ENCODE assay signal across 8 cellular contexts in the genomic region with DNA sequence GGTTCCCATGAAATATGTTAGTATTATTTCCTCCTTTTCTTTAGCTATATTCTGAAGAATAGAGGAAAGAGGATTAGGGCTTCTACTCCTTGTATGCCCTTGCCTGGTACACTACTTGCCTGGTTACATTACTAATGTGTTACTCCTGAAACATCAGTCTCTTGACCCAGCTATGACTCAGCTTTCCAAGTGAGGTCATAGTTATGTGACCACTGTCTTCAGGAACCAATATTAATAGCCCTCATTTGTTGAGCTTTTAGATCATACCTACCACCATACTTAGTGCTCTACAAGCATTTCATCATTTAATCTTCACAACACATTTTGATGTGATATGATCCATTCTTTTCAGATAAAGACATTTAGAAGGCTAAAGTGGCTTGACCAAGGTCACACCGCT.
DNase-seq lines count a peak whose midpoint lies in the region; ATAC-seq and TF ChIP-seq lines count a peak whose summit lies in the region.

No MANE protein-coding gene starts in this region.

- H3K27ac ChIP-seq in fibroblast of lung (ENCODE audit: insufficient read depth, low read length) (no peak overlapping the region), upper lobe of right lung (no peak overlapping the region)

- no peak overlapping the region for H3K9ac ChIP-seq in fibroblast of lung (ENCODE audit: insufficient read depth, low read length)

- H3K79me2 ChIP-seq in fibroblast of lung (ENCODE audit: control insufficient read depth, insufficient read depth, low read length), result peaks cover 30% of the 10 kb centered on the region

- intact Hi-C loops in upper lobe of right lung (cut with DNase I), result no loop called here

- TF ChIP-seq CTCF in fibroblast of lung (conservative IDR thresholded peaks at IDR 0.05 in 1 of 2, IDR thresholded peaks at IDR 0.05 in 1 of 2; ENCODE audit: low read depth in 1 of 2, low read length in 2 of 2), result no peak
- no peak for TF ChIP-seq CTCF in upper lobe of right lung (IDR thresholded peaks at IDR 0.05)

- POLR2A ChIA-PET in activated CD4-positive, alpha-beta memory T cell treated with anti-CD3 and anti-CD28 coated beads, Interleukin-2, amount 10 ng/mL, durations not matched to agents 7 days and 5 days (lab: Charles Lee), result interaction anchor here (1.1 kb wide), 1 partner anchor 9 kb away, joined by 6 read pairs; no protein-coding TSS in a partner anchor

- H3K9me3 Mint-ChIP-seq in activated T-cell treated with anti-CD3 and anti-CD28 coated beads, Interleukin-2, amount 50 U/mL, for 24 hours, result no peaks in the 10 kb centered on the region
- H3K9me3 Mint-ChIP-seq in activated T-cell treated with anti-CD3 and anti-CD28 coated beads, Interleukin-2, amount 50 U/mL, for 4 hours, result no peaks in the 10 kb centered on the region
- H3K9me3 Mint-ChIP-seq in activated CD4-positive, alpha-beta memory T cell treated with anti-CD3 and anti-CD28 coated beads, Interleukin-2, amount 10 ng/mL, durations not matched to agents 7 days and 5 days, result no peaks in the 10 kb centered on the region

- CTCF ChIA-PET in activated CD4-positive, alpha-beta memory T cell treated with anti-CD3 and anti-CD28 coated beads, Interleukin-2, amount 10 ng/mL, durations not matched to agents 7 days and 5 days (lab: Charles Lee), result no interaction called here

- no peak overlapping the region for H3K4me3 Mint-ChIP-seq in activated T-cell treated with anti-CD3 and anti-CD28 coated beads, Interleukin-2, amount 50 U/mL, for 24 hours
- H3K4me3 Mint-ChIP-seq in activated T-cell treated with anti-CD3 and anti-CD28 coated beads, Interleukin-2, amount 50 U/mL, for 4 hours, result no peak overlapping the region
- no peak overlapping the region for H3K4me3 Mint-ChIP-seq in activated CD4-positive, alpha-beta memory T cell treated with anti-CD3 and anti-CD28 coated beads, Interleukin-2, amount 10 ng/mL, durations not matched to agents 7 days and 5 days

- H3K36me3 Mint-ChIP-seq in activated T-cell treated with anti-CD3 and anti-CD28 coated beads, Interleukin-2, amount 50 U/mL, for 24 hours (ENCODE audit: low read depth), result peaks cover 11% of the 10 kb centered on the region
- H3K36me3 Mint-ChIP-seq in activated T-cell treated with anti-CD3 and anti-CD28 coated beads, Interleukin-2, amount 50 U/mL, for 4 hours (ENCODE audit: insufficient read depth), result no peaks in the 10 kb centered on the region
- no peaks in the 10 kb centered on the region for H3K36me3 Mint-ChIP-seq in activated CD4-positive, alpha-beta memory T cell treated with anti-CD3 and anti-CD28 coated beads, Interleukin-2, amount 10 ng/mL, durations not matched to agents 7 days and 5 days (ENCODE audit: low read depth)

- H3K27me3 Mint-ChIP-seq in activated T-cell treated with anti-CD3 and anti-CD28 coated beads, Interleukin-2, amount 50 U/mL, for 24 hours, result no peaks in the 10 kb centered on the region
- H3K27me3 Mint-ChIP-seq in activated T-cell treated with anti-CD3 and anti-CD28 coated beads, Interleukin-2, amount 50 U/mL, for 4 hours (ENCODE audit: low read depth), result no peaks in the 10 kb centered on the region
- H3K27me3 Mint-ChIP-seq in activated CD4-positive, alpha-beta memory T cell treated with anti-CD3 and anti-CD28 coated beads, Interleukin-2, amount 10 ng/mL, durations not matched to agents 7 days and 5 days, result peaks cover 18% of the 10 kb centered on the region

- no peak for ATAC-seq in activated T-cell treated with anti-CD3 and anti-CD28 coated beads, Interleukin-2, amount 50 U/mL, for 4 hours
- ATAC-seq in upper lobe of right lung, result peak; percentile 20

- peak overlapping the region; percentile 2 for H3K27ac Mint-ChIP-seq in activated T-cell treated with anti-CD3 and anti-CD28 coated beads, Interleukin-2, amount 50 U/mL, for 24 hours
- no peak overlapping the region for H3K27ac Mint-ChIP-seq in activated CD4-positive, alpha-beta memory T cell treated with anti-CD3 and anti-CD28 coated beads, Interleukin-2, amount 10 ng/mL, durations not matched to agents 7 days and 5 days

- no peaks in the 10 kb centered on the region for H3K27me3 ChIP-seq in fibroblast of lung (ENCODE audit: control insufficient read depth, insufficient read depth, low read length)
- H3K27me3 ChIP-seq in upper lobe of right lung, result no peaks in the 10 kb centered on the region

- no peaks in the 10 kb centered on the region for H3K9me3 ChIP-seq in fibroblast of lung (ENCODE audit: control insufficient read depth, insufficient read depth, low read depth, low read length)
- no peaks in the 10 kb centered on the region for H3K9me3 ChIP-seq in upper lobe of right lung

- DNase-seq in activated T-cell treated with anti-CD3 and anti-CD28 coated beads, Interleukin-2, amount 50 U/mL, for 24 hours, result no peak
- no peak for DNase-seq in activated T-cell treated with anti-CD3 and anti-CD28 coated beads, Interleukin-2, amount 50 U/mL, for 4 hours
- DNase-seq in HT-29 (ENCODE audit: low spot score) (peak; percentile 64), fibroblast of lung (ENCODE audit: low read depth in 2 of 2) (peak; percentile 74 to 95), upper lobe of right lung (no peak), NCI-H1092 (lab: John Stamatoyannopoulos, UW) (no peak), COLO668 (lab: John Stamatoyannopoulos, UW; ENCODE audit: unreplicated experiment) (no peak)
- DNase-seq in activated CD4-positive, alpha-beta memory T cell treated with anti-CD3 and anti-CD28 coated beads, Interleukin-2, amount 10 ng/mL, durations not matched to agents 7 days and 5 days, result no peak

- H3K4me3 ChIP-seq in fibroblast of lung (replicated peaks in 1 of 4; ENCODE audit: control extremely low read depth in 1 of 4, insufficient read depth in 1 of 4, low read depth in 3 of 4, low read length in 4 of 4), result no peak overlapping the region
- H3K4me3 ChIP-seq in upper lobe of right lung, result no peak overlapping the region

- H4K20me1 ChIP-seq in fibroblast of lung (ENCODE audit: control insufficient read depth, extremely low read depth, insufficient read depth, low read length), result no peaks in the 10 kb centered on the region

- no peak overlapping the region for H3K4me2 ChIP-seq in fibroblast of lung (ENCODE audit: extremely low read depth, insufficient read depth, low read length)

- H3K36me3 ChIP-seq in fibroblast of lung (ENCODE audit: control insufficient read depth, insufficient read depth, low read length) (no peaks in the 10 kb centered on the region), upper lobe of right lung (no peaks in the 10 kb centered on the region)

- H3K4me1 ChIP-seq in fibroblast of lung (ENCODE audit: control insufficient read depth, extremely low read depth, insufficient read depth, low read length) (no peaks in the 10 kb centered on the region), upper lobe of right lung (peaks cover 15% of the 10 kb centered on the region)

- H3K4me1 Mint-ChIP-seq in activated T-cell treated with anti-CD3 and anti-CD28 coated beads, Interleukin-2, amount 50 U/mL, for 24 hours (ENCODE audit: low read depth), result peaks cover 42% of the 10 kb centered on the region
- H3K4me1 Mint-ChIP-seq in activated T-cell treated with anti-CD3 and anti-CD28 coated beads, Interleukin-2, amount 50 U/mL, for 4 hours (ENCODE audit: low read depth), result peaks cover 20% of the 10 kb centered on the region
- peaks cover 21% of the 10 kb centered on the region for H3K4me1 Mint-ChIP-seq in activated CD4-positive, alpha-beta memory T cell treated with anti-CD3 and anti-CD28 coated beads, Interleukin-2, amount 10 ng/mL, durations not matched to agents 7 days and 5 days

- no peak overlapping the region for H2AFZ ChIP-seq in fibroblast of lung (ENCODE audit: low read length)

Comparison
In these comparisons a context has a peak if more than half of its experiments do, and no peak if none do; other contexts are left out.
1. DNase-seq: peak in HT-29 (single experiment) and fibroblast of lung (2 of 2); none in activated T-cell treated with anti-CD3 and anti-CD28 coated beads, Interleukin-2, amount 50 U/mL, for 24 hours (single experiment), activated T-cell treated with anti-CD3 and anti-CD28 coated beads, Interleukin-2, amount 50 U/mL, for 4 hours (single experiment), upper lobe of right lung (single experiment), activated CD4-positive, alpha-beta memory T cell treated with anti-CD3 and anti-CD28 coated beads, Interleukin-2, amount 10 ng/mL, durations not matched to agents 7 days and 5 days (single experiment), NCI-H1092 (single experiment) and COLO668 (single experiment).